ENCODE assay signal across 19 cellular contexts in genomic region chr7:141880960-141881359, GRCh38. TPM values are rescaled to one million over a fixed set of nuclear protein-coding genes. Genes with fewer than 3 reads are reported as not detected.
A peak's percentile ranks its signal among the peaks of the same experiment; 100 is the strongest.
DNase-seq lines count a peak whose midpoint lies in the region; ATAC-seq and TF ChIP-seq lines count a peak whose summit lies in the region.
"Had no signal": no experiment of that assay in that cellular context is flagged by ENCODE, and none has a peak within 500 bp of the region (broad histone marks: within the 10 kb centered on the region; RNA-seq: fewer than 3 reads in every experiment).

No MANE protein-coding gene starts in this region.

- H3K27me3 ChIP-seq in IMR-90 (ENCODE audit: control insufficient read depth, insufficient read depth, low read length), result no peaks in the 10 kb centered on the region
- peaks cover under 1% of the 10 kb centered on the region for H3K27me3 ChIP-seq in foreskin keratinocyte
- H3K27me3 ChIP-seq: BE2C, BLaER1 had no signal

- no peak overlapping the region for H3K56ac ChIP-seq in IMR-90 (ENCODE audit: extremely low read depth, insufficient read depth, low read length)

- H3K27ac ChIP-seq in IMR-90 (ENCODE audit: insufficient read depth, low read length) (no peak overlapping the region), foreskin keratinocyte (no peak overlapping the region)
- H3K27ac ChIP-seq: BLaER1 had no signal

- dilution Hi-C loops in IMR-90 (cut with HindIII; ENCODE audit: low sequenced_read_pairs, unreplicated experiment), result no loop called here

- ATAC-seq in IMR-90 (ENCODE audit: low read depth) (no peak), foreskin keratinocyte (peak; percentile 8), HG02623 (IDR thresholded peaks at IDR 0.05; ENCODE audit: unreplicated experiment) (no peak)
- ATAC-seq: CD8-positive, alpha-beta T cell had no signal

- no peak for TF ChIP-seq POLR2A in IMR-90 (IDR thresholded peaks at IDR 0.05; ENCODE audit: low read depth, low read length)

- no peak overlapping the region for H3K4me2 ChIP-seq in IMR-90 (ENCODE audit: low read depth, low read length)
- H3K4me2 ChIP-seq: BLaER1 had no signal

- no peak overlapping the region for H4K8ac ChIP-seq in IMR-90 (ENCODE audit: low read depth in 2 of 2, low read length in 2 of 2)

- no peak overlapping the region for H2AK5ac ChIP-seq in IMR-90 (ENCODE audit: low read depth, low read length)

- H3K23ac ChIP-seq in IMR-90 (ENCODE audit: low read depth, low read length), result no peak overlapping the region

- H3K27ac Mint-ChIP-seq in CD14-positive monocyte, result no peak overlapping the region
- H3K27ac Mint-ChIP-seq: CD4-positive, alpha-beta T cell; CD8-positive, alpha-beta T cell had no signal

- H3K4me1 Mint-ChIP-seq in CD14-positive monocyte, result peaks cover 32% of the 10 kb centered on the region

- no peak overlapping the region for H3K18ac ChIP-seq in IMR-90 (ENCODE audit: low read depth, low read length)

- no peaks in the 10 kb centered on the region for H3K36me3 Mint-ChIP-seq in CD14-positive monocyte
- H3K36me3 Mint-ChIP-seq: CD8-positive, alpha-beta T cell had no signal

- intact Hi-C loops in IMR-90 (cut with micrococcal nuclease), result no loop called here
- intact Hi-C loops in CD14-positive monocyte (cut with micrococcal nuclease), result no loop called here

- TF ChIP-seq CTCF in IMR-90 (conservative IDR thresholded peaks at IDR 0.05; ENCODE audit: low read depth, low read length) (no peak), foreskin keratinocyte (conservative IDR thresholded peaks at IDR 0.05) (no peak), CD14-positive monocyte (IDR thresholded peaks at IDR 0.05) (no peak)

- CTCF ChIA-PET in IMR-90 (lab: Yijun Ruan, JAX), result no interaction called here

- no peak overlapping the region for H3K9ac ChIP-seq in IMR-90 (ENCODE audit: low read depth, low read length)
- H3K9ac ChIP-seq: BLaER1 had no signal

- H4K91ac ChIP-seq in IMR-90 (ENCODE audit: insufficient read depth, low read depth, low read length), result no peak overlapping the region

- H3K4ac ChIP-seq in IMR-90 (ENCODE audit: low read depth, low read length), result no peak overlapping the region

- DNase-seq in NCI-H2029 treated with DMSO at 0.1 percent for 48 hours (lab: John Stamatoyannopoulos, UW) (peak; percentile 10), NCI-H2029 (lab: John Stamatoyannopoulos, UW) (no peak), IMR-90 (no peak), foreskin keratinocyte (no peak), CD14-positive monocyte (ENCODE audit: low spot score) (no peak)
- DNase-seq: 8988T; ACHN; BE2C; C1 segment of cervical spinal cord; Caco-2; Calu3; CD4-positive, alpha-beta T cell; CD8-positive, alpha-beta T cell; DMS79 treated with DMSO at 0.1 percent for 48 hours; GF-D8 had no signal

- H3K14ac ChIP-seq in IMR-90 (replicated peaks; ENCODE audit: low read depth, low read length), result no peak overlapping the region

- peaks cover 1 to 8% (median 5%) of the 10 kb centered on the region in 7 donors for H3K9me3 Mint-ChIP-seq in CD14-positive monocyte
- H3K9me3 Mint-ChIP-seq: CD8-positive, alpha-beta T cell had no signal

- no peaks in the 10 kb centered on the region for H3K79me1 ChIP-seq in IMR-90 (ENCODE audit: low read depth in 1 of 2, low read length in 2 of 2)

- no peak overlapping the region for H3K4me3 Mint-ChIP-seq in CD14-positive monocyte
- H3K4me3 Mint-ChIP-seq: CD4-positive, alpha-beta T cell; CD8-positive, alpha-beta T cell had no signal

- H4K5ac ChIP-seq in IMR-90 (ENCODE audit: low read depth, low read length), result no peak overlapping the region

- H3K36me3 ChIP-seq in IMR-90 (ENCODE audit: control insufficient read depth, insufficient read depth, low read length), result no peaks in the 10 kb centered on the region
- H3K36me3 ChIP-seq: BE2C, BLaER1 had no signal

- H2AK9ac ChIP-seq in IMR-90 (replicated peaks; ENCODE audit: low read depth, low read length, poor library complexity), result no peak overlapping the region

- no peak overlapping the region for H2BK15ac ChIP-seq in IMR-90 (ENCODE audit: low read depth, low read length)

- H3K27me3 Mint-ChIP-seq in CD14-positive monocyte (ENCODE audit: low read depth in 3 of 3), result peaks cover 0 to 2% (median 1%) of the 10 kb centered on the region in 3 donors

- BruUV-seq in IMR-90 (replicated peaks; lab: Mats Ljungman, UMichigan), result no TSS peak

- 29% methylated on average over 4 of the region's 5 CpGs; no CpG with 5 or more reads in 1 of the 2 experiments for WGBS in IMR-90 (ENCODE audit: extremely low coverage in 2 of 2, insufficient read length in 1 of 2), 2 experiments

- no peak overlapping the region for H2BK120ac ChIP-seq in IMR-90 (ENCODE audit: low read depth, low read length)

- peaks cover 21% of the 10 kb centered on the region for H3K9me3 ChIP-seq in IMR-90 (ENCODE audit: control insufficient read depth, insufficient read depth, low read length)
- H3K9me3 ChIP-seq: BE2C, BLaER1, Caco-2 had no signal

- peak overlapping the region; percentile 10 for H2AFZ ChIP-seq in IMR-90 (replicated peaks; ENCODE audit: low read length, poor library complexity)

- POLR2A ChIA-PET in IMR-90 (lab: Charles Lee; ENCODE audit: unreplicated experiment), result no interaction called here

- H4K20me1 ChIP-seq in IMR-90 (ENCODE audit: insufficient read depth, low read length), result no peaks in the 10 kb centered on the region
- H4K20me1 ChIP-seq: BLaER1 had no signal

- in situ Hi-C loops in IMR-90 (cut with MboI; ENCODE audit: low sequenced_read_pairs), result no loop called here

- TF ChIP-seq RAD21 in IMR-90 (IDR thresholded peaks at IDR 0.05; ENCODE audit: low read length), result no peak

- H3K4me1 ChIP-seq in IMR-90 (ENCODE audit: control insufficient read depth, insufficient read depth, low read length) (no peaks in the 10 kb centered on the region), foreskin keratinocyte (no peaks in the 10 kb centered on the region)
- H3K4me1 ChIP-seq: BE2C, BLaER1, Caco-2 had no signal

- no peak overlapping the region for H3K4me3 ChIP-seq in IMR-90 (ENCODE audit: insufficient read depth, low read depth, low read length)
- H3K4me3 ChIP-seq: BLaER1 had no signal

- no peak overlapping the region for H2BK20ac ChIP-seq in IMR-90 (ENCODE audit: low read depth, low read length)

- H2BK5ac ChIP-seq in IMR-90 (ENCODE audit: low read depth, low read length, poor library complexity, severe bottlenecking), result no peak overlapping the region

- H3K9me1 ChIP-seq in IMR-90 (ENCODE audit: insufficient read depth, low read length), result no peaks in the 10 kb centered on the region

TF ChIP-seq in IMR-90, 13 proteins besides CTCF, POLR2A, EP300 and RAD21:
- TF ChIP-seq MAFK (IDR thresholded peaks at IDR 0.05; ENCODE audit: low read depth, low read length), result no peak
- TF ChIP-seq RCOR1 (IDR thresholded peaks at IDR 0.05; ENCODE audit: insufficient replicate concordance, low read length), result no peak
- no peak for TF ChIP-seq NFE2L2 (IDR thresholded peaks at IDR 0.05; ENCODE audit: low read depth, low read length)
- TF ChIP-seq FOS (IDR thresholded peaks at IDR 0.05; ENCODE audit: low read depth, low read length), result no peak
- TF ChIP-seq SMC3 (IDR thresholded peaks at IDR 0.05; ENCODE audit: low read depth, low read length), result no peak
- no peak for TF ChIP-seq RFX5 (IDR thresholded peaks at IDR 0.05; ENCODE audit: low read depth, low read length)
- TF ChIP-seq ELK1 (IDR thresholded peaks at IDR 0.05; ENCODE audit: borderline replicate concordance, low read depth, low read length), result no peak
- no peak for TF ChIP-seq MAZ (IDR thresholded peaks at IDR 0.05; ENCODE audit: borderline replicate concordance, low read depth, low read length)
- TF ChIP-seq USF2 (IDR thresholded peaks at IDR 0.05; ENCODE audit: low read depth, low read length), result no peak
- TF ChIP-seq BHLHE40 (IDR thresholded peaks at IDR 0.05; ENCODE audit: low read depth, low read length), result no peak
- no peak for TF ChIP-seq CEBPB (IDR thresholded peaks at IDR 0.05; ENCODE audit: low read depth, low read length)
- TF ChIP-seq MXI1 (IDR thresholded peaks at IDR 0.05; ENCODE audit: borderline replicate concordance, low read depth, low read length), result no peak
- TF ChIP-seq CHD1 (IDR thresholded peaks at IDR 0.05; ENCODE audit: low read depth, low read length), result no peak

RNA-seq across cellular contexts. Expression of gene OR9A4, which starts 35.2 kb away (rescaled TPM):
- total RNA-seq in IMR-90 (2012; rRNA removed), result not detected in 2 replicates
- not detected in 2 replicates for polyA plus RNA-seq in IMR-90 (2012; rRNA removed)
- polyA plus RNA-seq in IMR-90 (2012; cell fraction: cytosol; rRNA removed), result not detected in 2 replicates
- polyA plus RNA-seq in IMR-90 (2012; cell fraction: nucleus; rRNA removed; ENCODE audit: low replicate concordance), result not detected in 2 replicates
- not detected in 2 replicates for total RNA-seq in foreskin keratinocyte
- not detected in 2 replicates for polyA plus RNA-seq in foreskin keratinocyte
- under 1 TPM in 1 of 2 donors, not detected in 1; 0.28 TPM for polyA plus RNA-seq in CD14-positive monocyte
- total RNA-seq: A673; Caco-2; Calu3; CD4-positive, alpha-beta T cell; CD8-positive, alpha-beta T cell had no signal
- polyA plus RNA-seq: AG04450 had no signal

RNA-seq across cellular contexts. Expression of gene PRSS37, which starts 39.7 kb away (rescaled TPM):
- total RNA-seq in IMR-90 (2012; rRNA removed) (not detected in 2 replicates), foreskin keratinocyte (not detected in 2 replicates)
- polyA plus RNA-seq in IMR-90 (2012; rRNA removed) (not detected in 2 replicates), foreskin keratinocyte (not detected in 2 replicates), CD14-positive monocyte (not detected)
- polyA plus RNA-seq in IMR-90 (2012; cell fraction: cytosol; rRNA removed), result not detected in 2 replicates
- polyA plus RNA-seq in IMR-90 (2012; cell fraction: nucleus; rRNA removed; ENCODE audit: low replicate concordance), result not detected in 2 replicates
- total RNA-seq: A673; Caco-2; Calu3; CD4-positive, alpha-beta T cell; CD8-positive, alpha-beta T cell had no signal
- polyA plus RNA-seq: AG04450 had no signal
